Comparison of ENCODE assay signal across 1 cellular context in genomic region chr16:68310441-68311315, GRCh38.
TF ChIP-seq lines count a peak whose summit lies in the region.

PRMT7 (plus strand) TSS chr16:68311019; CDS start chr16:68315980, 4,961 bp downstream.
SLC7A6OS (minus strand) TSS chr16:68310946; CDS start chr16:68310926, 20 bp downstream.

TF ChIP-seq in HepG2, 621 proteins besides CTCF, POLR2A, EP300 and RAD21 (continued from another document and continues in another):
- TF ChIP-seq PAXIP1 (CRISPR knock-in tag; conservative IDR thresholded peaks at IDR 0.05) (peak; percentile 67), SP2 (CRISPR knock-in tag; IDR thresholded peaks at IDR 0.05) (peak; percentile 66; the same call in 1 of the 2 replicates), ZNF773 (CRISPR knock-in tag; IDR thresholded peaks at IDR 0.05; ENCODE audit: borderline replicate concordance) (peak; percentile 99), SMARCC2 (IDR thresholded peaks at IDR 0.05) (no peak), ZNF441 (CRISPR knock-in tag; IDR thresholded peaks at IDR 0.05; ENCODE audit: borderline replicate concordance) (peak; percentile 96), GFI1 (CRISPR knock-in tag; IDR thresholded peaks at IDR 0.05; ENCODE audit: borderline replicate concordance) (peak; percentile 84; the same call in 1 of the 2 replicates), ZBTB7B (CRISPR knock-in tag; IDR thresholded peaks at IDR 0.05) (peak; percentile 94; the same call in 1 of the 2 replicates), U2AF2 (IDR thresholded peaks at IDR 0.05; ENCODE audit: low read depth, low read length) (peak; percentile 79; the same call in 1 of the 2 replicates), THAP8 (CRISPR knock-in tag; IDR thresholded peaks at IDR 0.05; ENCODE audit: borderline replicate concordance) (peak; percentile 98; the same call in 1 of the 2 replicates), EEA1 (CRISPR knock-in tag; IDR thresholded peaks at IDR 0.05; ENCODE audit: borderline replicate concordance) (peak; percentile 92), SIX4 (CRISPR knock-in tag; IDR thresholded peaks at IDR 0.05) (peak; percentile 89), MYPOP (CRISPR knock-in tag; IDR thresholded peaks at IDR 0.05) (peak; percentile 98), HDAC2 (CRISPR knock-in tag; IDR thresholded peaks at IDR 0.05) (peak; percentile 97), NFRKB (IDR thresholded peaks at IDR 0.05) (no peak), KLF15 (CRISPR knock-in tag; IDR thresholded peaks at IDR 0.05; ENCODE audit: borderline replicate concordance) (peak; percentile 99), ZNF879 (CRISPR knock-in tag; IDR thresholded peaks at IDR 0.05) (peak; percentile 99), ZNF512B (CRISPR knock-in tag; IDR thresholded peaks at IDR 0.05; ENCODE audit: borderline replicate concordance) (no peak), DNMT1 (CRISPR knock-in tag; IDR thresholded peaks at IDR 0.05) (no peak), ZBTB49 (CRISPR knock-in tag; IDR thresholded peaks at IDR 0.05; ENCODE audit: borderline replicate concordance) (peak; percentile 67), THRA (CRISPR knock-in tag; IDR thresholded peaks at IDR 0.05; ENCODE audit: borderline replicate concordance) (peak; percentile 93), MLX (CRISPR knock-in tag; IDR thresholded peaks at IDR 0.05) (peak; percentile 93), ZBTB3 (CRISPR knock-in tag; IDR thresholded peaks at IDR 0.05; ENCODE audit: borderline replicate concordance, low read depth) (peak; percentile 95), ZNF460 (CRISPR knock-in tag; IDR thresholded peaks at IDR 0.05; ENCODE audit: borderline replicate concordance) (peak; percentile 61; the same call in 1 of the 2 replicates), GPBP1L1 (CRISPR knock-in tag; IDR thresholded peaks at IDR 0.05) (no peak), NPAS2 (CRISPR knock-in tag; IDR thresholded peaks at IDR 0.05; ENCODE audit: borderline replicate concordance) (no peak), ZNF598 (CRISPR knock-in tag; IDR thresholded peaks at IDR 0.05; ENCODE audit: borderline replicate concordance) (peak; percentile 98; the same call in 1 of the 2 replicates), TBL1XR1 (IDR thresholded peaks at IDR 0.05; ENCODE audit: borderline replicate concordance, low read length, partially characterized antibody) (no peak), TBX2 (CRISPR knock-in tag; IDR thresholded peaks at IDR 0.05; ENCODE audit: borderline replicate concordance) (peak; percentile 99), ZNF276 (CRISPR knock-in tag; IDR thresholded peaks at IDR 0.05; ENCODE audit: low read depth) (peak; percentile 99), RFXAP (CRISPR knock-in tag; IDR thresholded peaks at IDR 0.05; ENCODE audit: borderline replicate concordance) (peak; percentile 98), GATA4 (IDR thresholded peaks at IDR 0.05; ENCODE audit: borderline replicate concordance, low read depth) (peak; percentile 85), ZNF121 (CRISPR knock-in tag; IDR thresholded peaks at IDR 0.05) (peak; percentile 80), CCDC6 (CRISPR knock-in tag; IDR thresholded peaks at IDR 0.05) (peak; percentile 100), ZNF264 (CRISPR knock-in tag; IDR thresholded peaks at IDR 0.05) (peak; percentile 98), BRF2 (CRISPR knock-in tag; IDR thresholded peaks at IDR 0.05) (peak; percentile 99), PITX1 (CRISPR knock-in tag; IDR thresholded peaks at IDR 0.05) (peak; percentile 94), HNF4A (CRISPR knock-in tag; IDR thresholded peaks at IDR 0.05) (peak; percentile 49; the same call in 1 of the 2 replicates)
